ENCODE assay signal across 24 cellular contexts in genomic region chr5:120450910-120451309, GRCh38. TPM values are rescaled to one million over a fixed set of nuclear protein-coding genes. Genes with fewer than 3 reads are reported as not detected.
"Had no signal": no experiment of that assay in that cellular context is flagged by ENCODE, and none has a peak within 500 bp of the region (broad histone marks: within the 10 kb centered on the region; RNA-seq: fewer than 3 reads in every experiment).

No MANE protein-coding gene starts in this region.

- H3K27me3 ChIP-seq: pancreas, stomach, testis, thyroid gland, transverse colon, uterus had no signal

- H3K36me3 Mint-ChIP-seq: naive thymus-derived CD4-positive, alpha-beta T cell; natural killer cell treated with Interleukin-12 subunit alpha and Interleukin-12 subunit beta and Interleukin-15 and Interleukin-18, amount 100 ng/mL, for 72 hours; stimulated activated naive B cell treated with anti-CD40 and anti-IgM and Interleukin-4, amounts not matched to agents 10 μg/mL and 1 μg/mL and 100 μg/mL, for 72 hours had no signal

- H3K4me1 Mint-ChIP-seq: naive thymus-derived CD4-positive, alpha-beta T cell; stimulated activated naive B cell treated with anti-CD40 and anti-IgM and Interleukin-4, amounts not matched to agents 10 μg/mL and 1 μg/mL and 100 μg/mL, for 72 hours had no signal

- H3K4me3 ChIP-seq: left ventricle myocardium inferior, lung, mucosa of descending colon, pancreas, prostate gland, skin epidermis, stomach, testis, thyroid gland, transverse colon, uterus had no signal

- H3K27ac ChIP-seq: left ventricle myocardium inferior, pancreas, prostate gland, skin epidermis, stomach, testis, thyroid gland, transverse colon, uterus had no signal

- ATAC-seq: mucosa of descending colon; naive thymus-derived CD4-positive, alpha-beta T cell; pancreas; right cardiac atrium; sciatic nerve; stimulated activated naive B cell treated with anti-CD40 and anti-IgM and Interleukin-4, amounts not matched to agents 10 μg/mL and 1 μg/mL and 100 μg/mL, for 72 hours had no signal

- H3K4me3 Mint-ChIP-seq: naive thymus-derived CD4-positive, alpha-beta T cell; natural killer cell treated with Interleukin-12 subunit alpha and Interleukin-12 subunit beta and Interleukin-15 and Interleukin-18, amount 100 ng/mL, for 72 hours; stimulated activated naive B cell treated with anti-CD40 and anti-IgM and Interleukin-4, amounts not matched to agents 10 μg/mL and 1 μg/mL and 100 μg/mL, for 72 hours had no signal

- H3K4me1 ChIP-seq: pancreas, prostate gland, testis, transverse colon, uterus had no signal

- H3K9me3 ChIP-seq: left ventricle myocardium inferior, mucosa of descending colon, pancreas, prostate gland, stomach, testis, thyroid gland, transverse colon, uterus had no signal

- H3K36me3 ChIP-seq: left ventricle myocardium inferior, pancreas, prostate gland, stomach, thyroid gland, transverse colon, uterus had no signal

- H3K27me3 Mint-ChIP-seq: naive thymus-derived CD4-positive, alpha-beta T cell; natural killer cell treated with Interleukin-12 subunit alpha and Interleukin-12 subunit beta and Interleukin-15 and Interleukin-18, amount 100 ng/mL, for 72 hours had no signal

- H3K27ac Mint-ChIP-seq: naive thymus-derived CD4-positive, alpha-beta T cell; natural killer cell treated with Interleukin-12 subunit alpha and Interleukin-12 subunit beta and Interleukin-15 and Interleukin-18, amount 100 ng/mL, for 72 hours; stimulated activated naive B cell treated with anti-CD40 and anti-IgM and Interleukin-4, amounts not matched to agents 10 μg/mL and 1 μg/mL and 100 μg/mL, for 72 hours had no signal

- H3K9me3 Mint-ChIP-seq: natural killer cell treated with Interleukin-12 subunit alpha and Interleukin-12 subunit beta and Interleukin-15 and Interleukin-18, amount 100 ng/mL, for 72 hours; stimulated activated naive B cell treated with anti-CD40 and anti-IgM and Interleukin-4, amounts not matched to agents 10 μg/mL and 1 μg/mL and 100 μg/mL, for 72 hours had no signal

- FAIRE-seq: pancreas had no signal

- DNase-seq: islet precursor cell; left ventricle myocardium inferior; midbrain; naive thymus-derived CD4-positive, alpha-beta T cell; nucleus accumbens; retina; stimulated activated CD4-positive, alpha-beta T cell treated with anti-CD3 and anti-CD28 coated beads, Interleukin-12 subunit alpha, Interleukin-12 subunit beta, amount 100 ng/mL, for 4 hours; stimulated activated CD4-positive, alpha-beta T cell treated with anti-CD3 and anti-CD28 coated beads, Interleukin-15, amount 100 ng/mL, for 24 hours; stimulated activated CD4-positive, alpha-beta T cell treated with anti-CD3 and anti-CD28 coated beads, Interleukin-2, amount 100 ng/mL, for 24 hours; stimulated activated CD4-positive, alpha-beta T cell treated with anti-CD3 and anti-CD28 coated beads, Interleukin-4, amount 100 ng/mL, for 1 hour; stimulated activated naive B cell treated with anti-CD40 and anti-IgM and Interleukin-4, amounts not matched to agents 10 μg/mL and 1 μg/mL and 100 μg/mL, for 72 hours; stomach; testis; thyroid gland; transverse colon; uterus had no signal

RNA-seq across cellular contexts. Expression of gene PRR16, which starts 13.2 kb away (rescaled TPM):
- total RNA-seq: naive thymus-derived CD4-positive, alpha-beta T cell; natural killer cell treated with Interleukin-12 subunit alpha and Interleukin-12 subunit beta and Interleukin-15 and Interleukin-18, amount 100 ng/mL, for 72 hours had no signal
- polyA plus RNA-seq: naive thymus-derived CD4-positive, alpha-beta T cell had no signal
